In the genomic region with DNA sequence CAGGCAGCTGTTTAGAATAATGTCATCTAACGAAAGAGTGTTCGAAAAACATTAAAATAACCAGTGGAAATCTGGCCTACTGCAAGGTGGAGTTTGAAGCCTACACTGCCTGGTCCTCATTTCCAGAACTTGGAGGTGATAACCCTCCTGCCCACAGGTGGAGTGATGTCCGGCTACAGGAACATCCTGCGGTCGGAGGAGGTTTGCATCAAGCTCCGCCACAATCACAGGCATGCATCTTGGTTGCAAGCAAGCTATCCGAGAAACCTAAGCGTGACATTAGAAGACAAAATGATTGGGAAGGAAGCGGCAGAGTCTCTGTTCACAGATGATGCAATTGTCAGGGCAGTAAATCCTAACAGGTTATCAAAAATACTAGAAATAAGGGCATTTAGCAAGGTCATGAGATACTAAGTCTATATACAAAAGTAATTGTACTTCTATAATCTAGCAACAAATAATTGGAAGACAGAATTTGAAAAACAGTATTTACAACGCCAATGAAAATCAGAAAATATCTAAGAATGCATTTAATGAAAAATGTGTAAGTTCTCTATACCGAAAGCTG, we compare ENCODE assay signal across 15 cellular contexts.
"Had no signal": no experiment of that assay in that cellular context is flagged by ENCODE, and none has a peak within 500 bp of the region (broad histone marks: within the 10 kb centered on the region; RNA-seq: fewer than 3 reads in every experiment).

No MANE protein-coding gene starts in this region.

- H2AFZ ChIP-seq: neural progenitor cell had no signal

- H3K9ac ChIP-seq: neural progenitor cell had no signal

- H3K4me3 Mint-ChIP-seq: neural progenitor cell; stimulated activated effector memory CD8-positive, alpha-beta T cell treated with anti-CD3 and anti-CD28 coated beads, Interleukin-12 subunit alpha, Interleukin-12 subunit beta, amount 100 ng/mL, for 72 hours had no signal

- H3K27me3 ChIP-seq: neural progenitor cell, right atrium auricular region, transverse colon had no signal

- DNase-seq: activated CD4-positive, alpha-beta T cell treated with anti-CD3 and anti-CD28 coated beads, Interleukin-2, amount 50 U/mL, for 48 hours; amniotic stem cell; esophagus squamous epithelium; foreskin fibroblast; glutamatergic neuron; mesenchymal stem cell; small intestine; transverse colon had no signal

- H3K4me3 ChIP-seq: esophagus squamous epithelium, left lung, neural progenitor cell, right atrium auricular region, transverse colon had no signal

- H3K27ac Mint-ChIP-seq: activated naive CD4-positive, alpha-beta T cell treated with anti-CD3 and anti-CD28 coated beads, Interleukin-2, amount 50 U/mL, for 72 hours; neural progenitor cell; stimulated activated effector memory CD8-positive, alpha-beta T cell treated with anti-CD3 and anti-CD28 coated beads, Interleukin-12 subunit alpha, Interleukin-12 subunit beta, amount 100 ng/mL, for 72 hours had no signal

- H3K27ac ChIP-seq: esophagus squamous epithelium, left lung, neural progenitor cell, right atrium auricular region, transverse colon had no signal

- H3K36me3 Mint-ChIP-seq: activated naive CD4-positive, alpha-beta T cell treated with anti-CD3 and anti-CD28 coated beads, Interleukin-2, amount 50 U/mL, for 72 hours; brain; neural progenitor cell had no signal

- H3K9me3 ChIP-seq: esophagus squamous epithelium, left lung, right atrium auricular region, transverse colon had no signal

- ATAC-seq: activated CD4-positive, CD25-positive, alpha-beta regulatory T cell treated with anti-CD3 and anti-CD28 coated beads, Interleukin-2, amount 50 U/mL, for 24 hours; activated naive CD4-positive, alpha-beta T cell treated with anti-CD3 and anti-CD28 coated beads, Interleukin-2, amount 50 U/mL, for 72 hours; left lung; stimulated activated effector memory CD8-positive, alpha-beta T cell treated with anti-CD3 and anti-CD28 coated beads, Interleukin-12 subunit alpha, Interleukin-12 subunit beta, amount 100 ng/mL, for 72 hours had no signal

- H3K36me3 ChIP-seq: esophagus squamous epithelium, left lung, neural progenitor cell, right atrium auricular region, transverse colon had no signal

- H3K4me2 ChIP-seq: neural progenitor cell had no signal

- H3K9me3 Mint-ChIP-seq: activated naive CD4-positive, alpha-beta T cell treated with anti-CD3 and anti-CD28 coated beads, Interleukin-2, amount 50 U/mL, for 72 hours; neural progenitor cell; stimulated activated effector memory CD8-positive, alpha-beta T cell treated with anti-CD3 and anti-CD28 coated beads, Interleukin-12 subunit alpha, Interleukin-12 subunit beta, amount 100 ng/mL, for 72 hours had no signal
